ENCODE assay signal across 8 cellular contexts in the genomic region with DNA sequence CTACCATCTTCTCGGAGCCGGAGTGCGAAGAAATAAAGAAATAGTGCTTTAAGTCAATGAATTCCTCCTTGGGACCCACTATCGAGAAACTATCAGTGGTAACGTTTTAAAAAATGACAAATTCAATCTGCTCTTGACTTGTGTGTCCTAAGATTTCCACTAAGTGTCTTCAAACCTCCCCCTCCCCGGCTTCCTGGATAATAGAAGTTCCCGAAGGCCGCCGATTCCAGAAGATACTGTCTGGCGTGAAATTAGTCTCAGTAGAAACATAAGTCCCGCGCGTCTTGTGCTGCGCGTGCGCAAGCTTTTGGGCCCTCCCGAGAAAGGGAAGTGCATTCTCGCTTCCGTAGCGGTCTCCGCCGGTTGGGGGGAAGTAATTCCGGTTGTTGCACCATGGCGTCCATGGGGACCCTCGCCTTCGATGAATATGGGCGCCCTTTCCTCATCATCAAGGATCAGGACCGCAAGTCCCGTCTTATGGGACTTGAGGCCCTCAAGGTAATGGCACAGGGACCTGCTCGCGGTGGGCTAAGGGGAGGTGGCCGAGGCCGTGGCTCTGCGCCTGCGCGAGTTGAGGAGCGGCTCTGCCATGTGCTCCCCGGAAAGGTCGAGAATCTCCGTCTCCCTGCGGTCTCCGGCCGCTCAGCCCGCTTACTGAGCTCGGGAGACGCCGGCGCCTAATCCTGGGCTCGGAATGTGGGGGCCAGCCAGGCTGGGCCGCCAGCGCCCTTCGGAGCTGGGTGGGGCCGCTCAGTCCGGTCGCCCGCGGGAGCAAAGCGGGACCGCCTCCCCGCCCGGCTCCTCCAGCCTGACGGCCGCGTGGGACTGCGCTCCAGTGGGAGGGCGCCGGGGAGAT. TPM values are rescaled to one million over a fixed set of nuclear protein-coding genes. Genes with fewer than 3 reads are reported as not detected.
A peak's percentile ranks its signal among the peaks of the same experiment; 100 is the strongest.
DNase-seq lines count a peak whose midpoint lies in the region; ATAC-seq and TF ChIP-seq lines count a peak whose summit lies in the region.

A gene (plus strand): TSS at position 333 of the 856 bp plus-strand sequence. CDS start 61 bp downstream, at position 394.

- peak within 1 kb of the TSS; percentile 94 for H3K27ac ChIP-seq in RWPE1

- peak; percentile 85 to 93 (median 85) for ATAC-seq in natural killer cell

- no peaks in the 10 kb centered on the region for H3K27me3 Mint-ChIP-seq in activated T-helper 2 cell treated with anti-CD3 and anti-CD28 coated beads, Interferon-gamma antibody, Interleukin-2, Interleukin-4, amounts not matched to agents 10 μg/mL and 5 μg/mL and 100 μg/mL, durations not matched to agents 14 hours and 24 hours and 36 hours (ENCODE audit: low read depth)
- H3K27me3 Mint-ChIP-seq in natural killer cell (ENCODE audit: low read depth in 2 of 2): no peaks in the 10 kb centered on the region

- DNase-seq in Daoy (ENCODE audit: low read depth) (peak; percentile 97), GOT3 (lab: John Stamatoyannopoulos, UW) (peak; percentile 71), LNCaP clone FGC (ENCODE audit: low read depth) (peak; percentile 98), RWPE1 (ENCODE audit: low spot score) (peak; percentile 98), fibroblast of peridontal ligament (ENCODE audit: extremely low read depth) (peak; percentile 99), natural killer cell (peak; percentile 88)
- DNase-seq in activated T-helper 2 cell treated with anti-CD3 and anti-CD28 coated beads, Interferon-gamma antibody, Interleukin-2, Interleukin-4, amounts not matched to agents 10 μg/mL and 5 μg/mL and 100 μg/mL, durations not matched to agents 14 hours and 24 hours and 36 hours (ENCODE audit: low spot score): peak; percentile 90
- peak; percentile 85 for DNase-seq in stimulated activated naive CD4-positive, alpha-beta T cell treated with Interleukin-2 at 50 U/mL for 16 hours (lab: John Stamatoyannopoulos, UW)

- peak within 1 kb of the TSS; percentile 98 for H3K27ac Mint-ChIP-seq in activated T-helper 2 cell treated with anti-CD3 and anti-CD28 coated beads, Interferon-gamma antibody, Interleukin-2, Interleukin-4, amounts not matched to agents 10 μg/mL and 5 μg/mL and 100 μg/mL, durations not matched to agents 14 hours and 24 hours and 36 hours
- peak within 1 kb of the TSS; percentile 99 for H3K27ac Mint-ChIP-seq in natural killer cell

- H3K9me3 Mint-ChIP-seq in activated T-helper 2 cell treated with anti-CD3 and anti-CD28 coated beads, Interferon-gamma antibody, Interleukin-2, Interleukin-4, amounts not matched to agents 10 μg/mL and 5 μg/mL and 100 μg/mL, durations not matched to agents 14 hours and 24 hours and 36 hours: no peaks in the 10 kb centered on the region
- H3K9me3 Mint-ChIP-seq in natural killer cell: no peaks in the 10 kb centered on the region

- peaks cover 41% of the 10 kb centered on the region for H3K4me1 Mint-ChIP-seq in activated T-helper 2 cell treated with anti-CD3 and anti-CD28 coated beads, Interferon-gamma antibody, Interleukin-2, Interleukin-4, amounts not matched to agents 10 μg/mL and 5 μg/mL and 100 μg/mL, durations not matched to agents 14 hours and 24 hours and 36 hours (ENCODE audit: low read depth)
- H3K4me1 Mint-ChIP-seq in natural killer cell: peaks cover 45 to 53% of the 10 kb centered on the region in 2 donors

- CTCF ChIA-PET in RWPE1 (lab: Yijun Ruan, JAX): interaction anchor here (0.6 kb wide), 1 partner anchor 34 kb away, joined by 3 read pairs; no protein-coding TSS in a partner anchor

- H3K36me3 Mint-ChIP-seq in activated T-helper 2 cell treated with anti-CD3 and anti-CD28 coated beads, Interferon-gamma antibody, Interleukin-2, Interleukin-4, amounts not matched to agents 10 μg/mL and 5 μg/mL and 100 μg/mL, durations not matched to agents 14 hours and 24 hours and 36 hours (ENCODE audit: low read depth): peaks cover 44% of the 10 kb centered on the region
- peaks cover 4% of the 10 kb centered on the region for H3K36me3 Mint-ChIP-seq in natural killer cell

- H3K4me3 ChIP-seq in LNCaP clone FGC (ENCODE audit: low read depth, low read length): peak within 1 kb of the TSS; percentile 80

- TF ChIP-seq CTCF in LNCaP clone FGC (IDR thresholded peaks at IDR 0.05; ENCODE audit: control insufficient read depth, extremely low read depth, insufficient read depth): no peak
- TF ChIP-seq CTCF in RWPE1 (conservative IDR thresholded peaks at IDR 0.05; ENCODE audit: low read depth): no peak
- no peak for TF ChIP-seq CTCF in natural killer cell (IDR thresholded peaks at IDR 0.05)

- POLR2A ChIA-PET in RWPE1 (lab: Yijun Ruan, JAX; ENCODE audit: low non-redundant PET): interaction anchor here (0.6 to 0.7 kb wide), 2 partner anchors 165 to 229 kb away, joined by 3 read pairs; no protein-coding TSS in a partner anchor

- peak within 1 kb of the TSS; percentile 96 for H3K4me3 Mint-ChIP-seq in activated T-helper 2 cell treated with anti-CD3 and anti-CD28 coated beads, Interferon-gamma antibody, Interleukin-2, Interleukin-4, amounts not matched to agents 10 μg/mL and 5 μg/mL and 100 μg/mL, durations not matched to agents 14 hours and 24 hours and 36 hours (ENCODE audit: low read depth)
- H3K4me3 Mint-ChIP-seq in natural killer cell: peak within 1 kb of the TSS; percentile 97

- intact Hi-C loops in activated T-helper 2 cell treated with anti-CD3 and anti-CD28 coated beads, Interferon-gamma antibody, Interleukin-2, Interleukin-4, amounts not matched to agents 10 μg/mL and 5 μg/mL and 100 μg/mL, durations not matched to agents 14 hours and 24 hours and 36 hours (cut with micrococcal nuclease): loop anchor here (1.0 to 10.0 kb wide), 3 partner anchors 103 to 510 kb away; a partner anchor contains a TSS
- intact Hi-C loops in natural killer cell (cut with micrococcal nuclease): loop anchor here (1.0 to 10.0 kb wide), 2 partner anchors 103 to 515 kb away; a partner anchor contains a TSS

RNA-seq across cellular contexts. Expression of the gene that starts here (rescaled TPM):
- 1,061 and 1,231 TPM in 2 replicates for total RNA-seq in Daoy (2014; rRNA removed; shearing (Covaris generic))
- total RNA-seq in activated T-helper 2 cell treated with anti-CD3 and anti-CD28 coated beads, Interferon-gamma antibody, Interleukin-2, Interleukin-4, amounts not matched to agents 10 μg/mL and 5 μg/mL and 100 μg/mL, durations not matched to agents 14 hours and 24 hours and 36 hours: 494 and 522 TPM in 2 replicates
- 10 to 100 TPM; 62.2 to 88.0 (median 73.5) TPM for total RNA-seq in natural killer cell

Comparison
In these comparisons a context has a peak if more than half of its experiments do, and no peak if none do; other contexts are left out.
1. Peak in every context shown above with its lines: DNase-seq, ATAC-seq, H3K4me3 ChIP-seq and H3K27ac ChIP-seq.